Comparison of ENCODE assay signal across 25 cellular contexts in the genomic region with DNA sequence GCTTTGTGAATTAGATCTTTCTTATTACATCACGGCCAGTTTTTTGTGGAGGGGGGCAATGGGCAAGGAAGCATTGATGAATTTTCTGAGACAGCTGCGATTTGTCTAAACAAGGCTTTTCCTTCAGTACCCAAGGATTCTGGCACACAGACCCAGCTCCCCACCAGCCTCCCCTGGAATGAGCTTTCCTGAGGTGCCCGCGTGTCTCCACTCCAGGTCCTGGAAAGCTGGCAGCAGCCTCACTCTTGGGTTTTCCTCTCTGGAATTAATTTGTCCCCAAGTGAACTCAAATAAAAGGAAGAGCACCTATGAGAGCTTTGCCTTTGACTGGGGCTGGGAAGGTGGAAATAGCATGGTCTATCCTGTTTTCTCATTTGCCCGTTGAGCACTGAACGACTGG.
"Had no signal": no experiment of that assay in that cellular context is flagged by ENCODE, and none has a peak within 500 bp of the region (broad histone marks: within the 10 kb centered on the region; RNA-seq: fewer than 3 reads in every experiment).

No MANE protein-coding gene starts in this region.

- H3K4me3 ChIP-seq: PC-9 had no signal

- H3K27ac ChIP-seq: KMS-11, PC-9, RWPE1, VCaP had no signal

- ATAC-seq: activated naive CD8-positive, alpha-beta T cell treated with anti-CD3 and anti-CD28 coated beads, Interleukin-2, amount 50 U/mL, for 24 hours; activated T-cell treated with anti-CD3 and anti-CD28 coated beads, Interleukin-2, amount 50 U/mL, for 4 hours had no signal

- DNase-seq: activated B cell treated with CpG ODN at 0.5 μM for 24 hours; activated CD4-positive, alpha-beta memory T cell treated with anti-CD3 and anti-CD28 coated beads for 36 hours; activated CD4-positive, alpha-beta T cell treated with anti-CD3 and anti-CD28 coated beads for 4 hours; activated CD4-positive, alpha-beta T cell treated with anti-CD3 and anti-CD28 coated beads, Interleukin-2, amount 50 U/mL, for 1 hour; activated CD4-positive, CD25-positive, alpha-beta regulatory T cell treated with anti-CD3 and anti-CD28 coated beads, Interleukin-2, amount 50 U/mL, for 72 hours; activated CD8-positive, alpha-beta memory T cell treated with anti-CD3 and anti-CD28 coated beads, Interleukin-2, amount 50 U/mL, for 4 hours; activated effector memory CD4-positive, alpha-beta T cell treated with Interleukin-2 at 50 U/mL for 16 hours; activated naive CD4-positive, alpha-beta T cell treated with anti-CD3 and anti-CD28 coated beads, Interleukin-2, amount 10 ng/mL, durations not matched to agents 7 days and 5 days; activated naive CD8-positive, alpha-beta T cell treated with anti-CD3 and anti-CD28 coated beads, Interleukin-2, amount 50 U/mL, for 24 hours; activated T-cell treated with anti-CD3 and anti-CD28 coated beads for 4 hours; activated T-cell treated with anti-CD3 and anti-CD28 coated beads, Interleukin-2, amount 50 U/mL, for 4 hours; anterior cingulate cortex; central memory CD4-positive, alpha-beta T cell; MM.1S; NCI-H1092 treated with DMSO at 0.1 percent for 48 hours; NCI-H187 treated with DMSO at 0.1 percent for 48 hours; NCI-H524 treated with DMSO at 0.1 percent for 48 hours; PC-9; SW 1271; T-helper 1 cell; T-helper 2 cell; T-helper 9 cell had no signal
